In genomic region chr7:73738220-73738611, GRCh38 we compare ENCODE assay signal across 8 cellular contexts. TPM values are rescaled to one million over a fixed set of nuclear protein-coding genes. Genes with fewer than 3 reads are reported as not detected.
DNase-seq lines count a peak whose midpoint lies in the region; ATAC-seq and TF ChIP-seq lines count a peak whose summit lies in the region.

No MANE protein-coding gene starts in this region.

- in situ Hi-C loops in HAP-1 (cut with MboI; ENCODE audit: low sequenced_read_pairs), result loop anchor here (10.0 kb wide), 1 partner anchor 403 kb away; no protein-coding TSS in a partner anchor

- peaks cover 30% of the 10 kb centered on the region for H3K36me3 Mint-ChIP-seq in activated T-cell treated with anti-CD3 and anti-CD28 coated beads, Interleukin-2, amount 50 U/mL, for 24 hours (ENCODE audit: low read depth)

- peaks cover 20% of the 10 kb centered on the region for H4K20me1 ChIP-seq in DND-41 (ENCODE audit: insufficient read depth, low read length)

- peak overlapping the region; percentile 98 for H3K27ac Mint-ChIP-seq in activated T-cell treated with anti-CD3 and anti-CD28 coated beads, Interleukin-2, amount 50 U/mL, for 24 hours

- intact Hi-C loops in mucosa of descending colon (cut with DNase I, micrococcal nuclease), result loop anchor here in 1 of 2 donors (5.0 kb wide), 1 partner anchor 131 kb away; no protein-coding TSS in a partner anchor

- peak overlapping the region; percentile 75 for H3K9ac ChIP-seq in DND-41 (ENCODE audit: low read depth, low read length)

- H3K36me3 ChIP-seq in DND-41 (ENCODE audit: insufficient read depth, low read length) (peaks cover 18% of the 10 kb centered on the region), HAP-1 (replicated peaks) (peaks cover 12% of the 10 kb centered on the region), mucosa of descending colon (ENCODE audit: low read depth) (no peaks in the 10 kb centered on the region)

- peaks cover 23% of the 10 kb centered on the region for H3K4me1 Mint-ChIP-seq in activated T-cell treated with anti-CD3 and anti-CD28 coated beads, Interleukin-2, amount 50 U/mL, for 24 hours (ENCODE audit: low read depth)

- H3K27me3 ChIP-seq in DND-41 (ENCODE audit: insufficient read depth, low read length, poor library complexity) (no peaks in the 10 kb centered on the region), HAP-1 (ENCODE audit: low read depth) (no peaks in the 10 kb centered on the region)

- peak overlapping the region; percentile 93 for H3K4me3 Mint-ChIP-seq in activated T-cell treated with anti-CD3 and anti-CD28 coated beads, Interleukin-2, amount 50 U/mL, for 24 hours

- H3K27ac ChIP-seq in DND-41 (ENCODE audit: low read length), result peak overlapping the region; percentile 84
- peak overlapping the region; percentile 63 for H3K27ac ChIP-seq in epithelial cell of prostate

- H3K27me3 Mint-ChIP-seq in activated T-cell treated with anti-CD3 and anti-CD28 coated beads, Interleukin-2, amount 50 U/mL, for 24 hours, result no peaks in the 10 kb centered on the region

- H3K4me2 ChIP-seq in DND-41 (ENCODE audit: insufficient read depth, low read length), result peak overlapping the region; percentile 86

- ATAC-seq in DND-41 (ENCODE audit: insufficient read depth, low read depth) (peak; percentile 35), mucosa of descending colon (peak; percentile 40), GM18868 (IDR thresholded peaks at IDR 0.05; ENCODE audit: unreplicated experiment) (no peak)

- H3K4me1 ChIP-seq in DND-41 (ENCODE audit: insufficient read depth, low read length) (peaks cover 28% of the 10 kb centered on the region), HAP-1 (peaks cover 4% of the 10 kb centered on the region), mucosa of descending colon (ENCODE audit: low read depth) (peaks cover 51% of the 10 kb centered on the region)

- peak overlapping the region; percentile 85 to 91 for H3K4me3 ChIP-seq in DND-41 (ENCODE audit: low read depth in 1 of 2, low read length in 2 of 2)
- peak overlapping the region; percentile 68 for H3K4me3 ChIP-seq in HAP-1
- H3K4me3 ChIP-seq in mucosa of descending colon, result peak overlapping the region; percentile 86

- no peaks in the 10 kb centered on the region for H3K9me3 ChIP-seq in DND-41 (ENCODE audit: insufficient read depth, low read length, severe bottlenecking)
- H3K9me3 ChIP-seq in HAP-1, result no peaks in the 10 kb centered on the region
- no peaks in the 10 kb centered on the region for H3K9me3 ChIP-seq in mucosa of descending colon

- TF ChIP-seq CTCF in DND-41 (IDR thresholded peaks at IDR 0.05; ENCODE audit: borderline replicate concordance, extremely low read depth, low read length, poor library complexity, severe bottlenecking), result no peak
- no peak for TF ChIP-seq CTCF in mucosa of descending colon (IDR thresholded peaks at IDR 0.05)

- DNase-seq in DND-41, result peak; percentile 72
- DNase-seq in HAP-1 (ENCODE audit: low spot score in 2 of 2), result peak; percentile 25 to 86
- DNase-seq in NCI-H69 (lab: John Stamatoyannopoulos, UW), result peak; percentile 72
- peak; percentile 78 for DNase-seq in activated T-cell treated with anti-CD3 and anti-CD28 coated beads, Interleukin-2, amount 50 U/mL, for 24 hours
- DNase-seq in epithelial cell of prostate (ENCODE audit: low read depth, low spot score), result no peak
- peak; percentile 83 to 87 (median 86) for DNase-seq in mucosa of descending colon
- peak; percentile 60 for DNase-seq in stimulated activated naive CD4-positive, alpha-beta T cell treated with Interleukin-2 at 50 U/mL for 16 hours (lab: John Stamatoyannopoulos, UW)

- no peaks in the 10 kb centered on the region for H3K9me3 Mint-ChIP-seq in activated T-cell treated with anti-CD3 and anti-CD28 coated beads, Interleukin-2, amount 50 U/mL, for 24 hours

- H3K79me2 ChIP-seq in DND-41 (ENCODE audit: insufficient read depth, low read length), result peaks cover 12% of the 10 kb centered on the region

- peak overlapping the region; percentile 91 for H2AFZ ChIP-seq in DND-41 (ENCODE audit: low read depth, low read length)

RNA-seq across cellular contexts. Expression of gene ABHD11, which starts 0.4 kb away (rescaled TPM):
- 100 to 1,000 TPM in 1 of 3 donors, 10 to 100 TPM in 2; 55.3 to 115 (median 97.3) TPM for total RNA-seq in mucosa of descending colon

RNA-seq across cellular contexts. Expression of gene STX1A, which starts 18.7 kb away (rescaled TPM):
- 10 to 100 TPM in 1 of 3 donors, 1 to 10 TPM in 2; 5.2 to 23.9 (median 6.1) TPM for total RNA-seq in mucosa of descending colon

RNA-seq across cellular contexts. Expression of gene CLDN3, which starts 31.9 kb away (rescaled TPM):
- total RNA-seq in mucosa of descending colon, result 100 to 1,000 TPM; 229 to 621 (median 534) TPM

RNA-seq across cellular contexts. Expression of gene BUD23, which starts 54.8 kb away (rescaled TPM):
- 10 to 100 TPM; 38.4 to 61.2 (median 43.0) TPM for total RNA-seq in mucosa of descending colon

RNA-seq across cellular contexts. Expression of gene DNAJC30, which starts 55.0 kb away (rescaled TPM):
- total RNA-seq in mucosa of descending colon, result 10 to 100 TPM in 2 of 3 donors, 1 to 10 TPM in 1; 8.7 to 10.5 (median 10.2) TPM
